In genomic region chr20:50691585-50692552, GRCh38 we compare ENCODE assay signal across 10 cellular contexts. TPM values are rescaled to one million over a fixed set of nuclear protein-coding genes. Genes with fewer than 3 reads are reported as not detected.
DNase-seq lines count a peak whose midpoint lies in the region; ATAC-seq, FAIRE-seq and TF ChIP-seq lines count a peak whose summit lies in the region.
"Had no signal": no experiment of that assay in that cellular context is flagged by ENCODE, and none has a peak within 500 bp of the region (broad histone marks: within the 10 kb centered on the region; RNA-seq: fewer than 3 reads in every experiment).

No MANE protein-coding gene starts in this region.

- peaks cover 21% of the 10 kb centered on the region for H3F3A ChIP-seq in GM23248 (ENCODE audit: insufficient read depth)

- H3K9ac ChIP-seq in GM23248: peak overlapping the region; percentile 68
- H3K9ac ChIP-seq in iPS-15b (ENCODE audit: low read depth, low read length): peak overlapping the region; percentile 16

- peak; percentile 80 for DNase-seq in GM23248
- peak; percentile 32 for DNase-seq in astrocyte of the spinal cord (ENCODE audit: low read depth, low spot score)
- peak; percentile 73 for DNase-seq in sigmoid colon
- DNase-seq in NAMALWA (ENCODE audit: low spot score): no peak
- no peak for DNase-seq in urothelium cell line (ENCODE audit: low spot score)
- no peak for DNase-seq in H4 (ENCODE audit: low spot score)
- DNase-seq: activated CD4-positive, CD25-positive, alpha-beta regulatory T cell treated with anti-CD3 and anti-CD28 coated beads, Interleukin-2, amount 50 U/mL, for 72 hours; KG1 had no signal

- no peak for ATAC-seq in GM18909 (IDR thresholded peaks at IDR 0.05; ENCODE audit: poor library complexity, unreplicated experiment)

- H3K4me2 ChIP-seq in GM23248 (ENCODE audit: unreplicated experiment): peak overlapping the region; percentile 68

- TF ChIP-seq POLR2A in sigmoid colon (IDR thresholded peaks at IDR 0.05): no peak

- H3K36me3 ChIP-seq in GM23248 (ENCODE audit: low read depth) (no peaks in the 10 kb centered on the region), iPS-15b (ENCODE audit: control insufficient read depth, insufficient read depth, low read length) (no peaks in the 10 kb centered on the region), sigmoid colon (no peaks in the 10 kb centered on the region)

- H3K4me1 ChIP-seq in GM23248 (ENCODE audit: insufficient read depth) (peaks cover 42% of the 10 kb centered on the region), iPS-15b (ENCODE audit: control insufficient read depth, insufficient read depth, low read length) (peaks cover 22% of the 10 kb centered on the region), sigmoid colon (peaks cover 0 to 30% (median 13%) of the 10 kb centered on the region in 4 donors)

- TF ChIP-seq CTCF in astrocyte of the spinal cord (IDR thresholded peaks at IDR 0.05; ENCODE audit: low read depth, low read length) (no peak), sigmoid colon (IDR thresholded peaks at IDR 0.05) (no peak)

- peak overlapping the region; percentile 86 for H2AFZ ChIP-seq in GM23248

- H3K9me3 ChIP-seq in GM23248 (ENCODE audit: low read depth): no peaks in the 10 kb centered on the region
- H3K9me3 ChIP-seq in iPS-15b (ENCODE audit: control insufficient read depth, insufficient read depth, low read length): no peaks in the 10 kb centered on the region
- H3K9me3 ChIP-seq in sigmoid colon: no peaks in the 10 kb centered on the region

- H3K9me2 ChIP-seq in GM23248 (ENCODE audit: insufficient read depth): no peaks in the 10 kb centered on the region

- FAIRE-seq in urothelium cell line (lab: Jason Lieb, UNC): no peak

- peak overlapping the region; percentile 66 for H3K4me3 ChIP-seq in GM23248
- H3K4me3 ChIP-seq in astrocyte of the spinal cord (ENCODE audit: low read depth, low read length): peak overlapping the region; percentile 25
- peak overlapping the region; percentile 75 for H3K4me3 ChIP-seq in iPS-15b (ENCODE audit: low read depth, low read length)
- peak overlapping the region; percentile 36 to 52 (median 46) for H3K4me3 ChIP-seq in sigmoid colon

- H3K27ac ChIP-seq in GM23248: no peak overlapping the region
- peak overlapping the region; percentile 63 to 77 (median 68) for H3K27ac ChIP-seq in sigmoid colon

- TF ChIP-seq EP300 in sigmoid colon (IDR thresholded peaks at IDR 0.05): no peak

- H3K79me2 ChIP-seq in GM23248 (ENCODE audit: insufficient read depth): no peaks in the 10 kb centered on the region

- H3K27me3 ChIP-seq in GM23248 (replicated peaks; ENCODE audit: insufficient read depth): no peaks in the 10 kb centered on the region
- H3K27me3 ChIP-seq in iPS-15b (ENCODE audit: control insufficient read depth, insufficient read depth, low read length): no peaks in the 10 kb centered on the region
- H3K27me3 ChIP-seq in sigmoid colon: peaks cover 0 to 22% (median 0%) of the 10 kb centered on the region in 3 donors

- in situ Hi-C loops in GM23248 (cut with MboI): no loop called here
- in situ Hi-C loops in astrocyte of the spinal cord (cut with HindIII; ENCODE audit: low sequenced_read_pairs): no loop called here

- intact Hi-C loops in sigmoid colon (cut with DNase I): no loop called here

- no peaks in the 10 kb centered on the region for H4K20me1 ChIP-seq in GM23248 (ENCODE audit: insufficient read depth)

- WGBS in GM23248 (ENCODE audit: low coverage in 1 of 2, low lambda C conversion rate in 2 of 2, missing lambda C conversion rate in 2 of 2), 2 experiments: 49 to 57% methylated on average over 17 to 21 of the region's 22 CpGs
- 43 to 53% methylated on average over 22 of the region's 22 CpGs for WGBS in sigmoid colon, 2 donors

RNA-seq across cellular contexts. Expression of gene RIPOR3, which starts 0.5 kb away (rescaled TPM):
- 0.76 TPM in 1 of 2 replicates, not detected in the other for total RNA-seq in GM23248 (2014; rRNA removed; shearing (Covaris generic))
- 0.49 TPM in 2 replicates for polyA plus RNA-seq in GM23248 (2016; fragmentation: Nextera tagmentation; extraction: Ambion mirVana)
- total RNA-seq in sigmoid colon: 10 to 100 TPM in 3 of 4 donors, 1 to 10 TPM in 1; 9.4 to 28.0 (median 15.1) TPM
- 1 to 10 TPM in 2 of 3 donors, under 1 TPM in 1; 0.92 to 7.8 (median 4.8) TPM for polyA plus RNA-seq in sigmoid colon
- total RNA-seq in H4 (2014; rRNA removed; shearing (Covaris generic)): 0.14 and 0.58 TPM in 2 replicates

RNA-seq across cellular contexts. Expression of gene PARD6B, which starts 39.5 kb away (rescaled TPM):
- total RNA-seq in GM23248 (2014; rRNA removed; shearing (Covaris generic)): not detected in 2 replicates
- polyA plus RNA-seq in GM23248 (2016; fragmentation: Nextera tagmentation; extraction: Ambion mirVana) (0.16 and 0.34 TPM in 2 replicates), sigmoid colon (1 to 10 TPM; 2.4 to 5.1 (median 3.0) TPM)
- total RNA-seq in sigmoid colon: 1 to 10 TPM in 2 of 4 donors, under 1 TPM in 2; 0.83 to 1.8 (median 1.2) TPM
- total RNA-seq in H4 (2014; rRNA removed; shearing (Covaris generic)): 1.6 and 3.3 TPM in 2 replicates

Comparison
In these comparisons a context has a peak if more than half of its experiments do, and no peak if none do; other contexts are left out.
1. DNase-seq: peak in GM23248 (single experiment), astrocyte of the spinal cord (single experiment) and sigmoid colon (single experiment); none in NAMALWA (single experiment), urothelium cell line (single experiment) and H4 (single experiment).
2. H3K4me3 ChIP-seq: peak in every context shown above with its lines; median percentile 75 in iPS-15b; 66 in GM23248; 46 in sigmoid colon; 25 in astrocyte of the spinal cord.